ENCODE assay signal across 19 cellular contexts in the genomic region with DNA sequence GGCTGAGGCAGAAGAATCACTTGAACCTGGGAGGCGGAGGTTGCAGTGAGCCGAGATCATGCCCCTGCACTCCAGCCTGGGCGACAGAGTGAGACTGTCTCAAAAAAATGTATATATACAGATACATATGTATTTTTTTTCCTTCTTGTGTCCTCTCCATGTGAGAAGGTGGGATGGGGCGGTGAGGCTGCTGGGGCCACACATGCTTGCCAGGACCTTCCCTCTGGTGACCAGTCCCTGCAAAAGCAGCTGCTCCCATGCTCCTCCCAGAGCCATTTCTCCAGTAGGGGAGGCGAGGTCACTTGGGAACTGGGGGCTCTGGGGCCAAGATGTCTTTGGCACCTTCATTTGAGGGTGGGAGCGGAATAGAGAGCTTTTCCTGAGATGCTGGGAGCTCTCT.
DNase-seq lines count a peak whose midpoint lies in the region; ATAC-seq and TF ChIP-seq lines count a peak whose summit lies in the region.
"Had no signal": no experiment of that assay in that cellular context is flagged by ENCODE, and none has a peak within 500 bp of the region (broad histone marks: within the 10 kb centered on the region; RNA-seq: fewer than 3 reads in every experiment).

No MANE protein-coding gene starts in this region.

- H3K9me3 Mint-ChIP-seq in activated T-cell treated with anti-CD3 and anti-CD28 coated beads, Interleukin-2, amount 50 U/mL, for 24 hours, result no peaks in the 10 kb centered on the region
- H3K9me3 Mint-ChIP-seq in activated T-cell treated with anti-CD3 and anti-CD28 coated beads, Interleukin-2, amount 50 U/mL, for 4 hours, result no peaks in the 10 kb centered on the region
- H3K9me3 Mint-ChIP-seq in progenitor cell of endocrine pancreas (ENCODE audit: low read depth), result no peaks in the 10 kb centered on the region

- H3K36me3 Mint-ChIP-seq in activated T-cell treated with anti-CD3 and anti-CD28 coated beads, Interleukin-2, amount 50 U/mL, for 24 hours (ENCODE audit: low read depth), result peaks cover 90% of the 10 kb centered on the region
- peaks cover 49% of the 10 kb centered on the region for H3K36me3 Mint-ChIP-seq in activated T-cell treated with anti-CD3 and anti-CD28 coated beads, Interleukin-2, amount 50 U/mL, for 4 hours (ENCODE audit: insufficient read depth)
- peaks cover 31% of the 10 kb centered on the region for H3K36me3 Mint-ChIP-seq in progenitor cell of endocrine pancreas (ENCODE audit: insufficient read depth)

- peak overlapping the region; percentile 61 for H3K27ac Mint-ChIP-seq in activated T-cell treated with anti-CD3 and anti-CD28 coated beads, Interleukin-2, amount 50 U/mL, for 24 hours
- peak overlapping the region; percentile 59 for H3K27ac Mint-ChIP-seq in progenitor cell of endocrine pancreas

- peaks cover 74% of the 10 kb centered on the region for H3K4me1 Mint-ChIP-seq in activated T-cell treated with anti-CD3 and anti-CD28 coated beads, Interleukin-2, amount 50 U/mL, for 24 hours (ENCODE audit: low read depth)
- peaks cover 52% of the 10 kb centered on the region for H3K4me1 Mint-ChIP-seq in activated T-cell treated with anti-CD3 and anti-CD28 coated beads, Interleukin-2, amount 50 U/mL, for 4 hours (ENCODE audit: low read depth)
- H3K4me1 Mint-ChIP-seq in progenitor cell of endocrine pancreas (ENCODE audit: low read depth), result no peaks in the 10 kb centered on the region

- no peaks in the 10 kb centered on the region for H3K27me3 Mint-ChIP-seq in activated T-cell treated with anti-CD3 and anti-CD28 coated beads, Interleukin-2, amount 50 U/mL, for 24 hours
- H3K27me3 Mint-ChIP-seq in activated T-cell treated with anti-CD3 and anti-CD28 coated beads, Interleukin-2, amount 50 U/mL, for 4 hours (ENCODE audit: low read depth), result no peaks in the 10 kb centered on the region
- no peaks in the 10 kb centered on the region for H3K27me3 Mint-ChIP-seq in progenitor cell of endocrine pancreas
- H3K27me3 Mint-ChIP-seq: B cell had no signal

- no peak for ATAC-seq in activated T-cell treated with anti-CD3 and anti-CD28 coated beads, Interleukin-2, amount 50 U/mL, for 4 hours
- ATAC-seq: Right ventricle myocardium inferior had no signal

- H3K4me3 Mint-ChIP-seq in activated T-cell treated with anti-CD3 and anti-CD28 coated beads, Interleukin-2, amount 50 U/mL, for 24 hours, result no peak overlapping the region
- H3K4me3 Mint-ChIP-seq in activated T-cell treated with anti-CD3 and anti-CD28 coated beads, Interleukin-2, amount 50 U/mL, for 4 hours, result no peak overlapping the region
- no peak overlapping the region for H3K4me3 Mint-ChIP-seq in progenitor cell of endocrine pancreas (ENCODE audit: low read depth)
- H3K4me3 Mint-ChIP-seq: B cell, H9 had no signal

- DNase-seq in activated T-cell treated with anti-CD3 and anti-CD28 coated beads, Interleukin-2, amount 50 U/mL, for 24 hours, result no peak
- DNase-seq in activated T-cell treated with anti-CD3 and anti-CD28 coated beads, Interleukin-2, amount 50 U/mL, for 4 hours, result no peak
- peak; percentile 15 for DNase-seq in D341Med (ENCODE audit: low spot score)
- DNase-seq in cerebellar cortex (ENCODE audit: low spot score), result peak; percentile 36
- DNase-seq in progenitor cell of endocrine pancreas (ENCODE audit: low spot score, unreplicated experiment), result no peak
- DNase-seq in COR-L47 (lab: John Stamatoyannopoulos, UW), result no peak
- no peak for DNase-seq in glomerular visceral epithelial cell (ENCODE audit: extremely low spot score)
- DNase-seq in NCI-H2227 treated with DMSO at 0.1 percent for 48 hours (lab: John Stamatoyannopoulos, UW), result no peak
- DNase-seq: ACHN, DMS79, H9, MG63, NCI-H1105 treated with DMSO at 0.1 percent for 48 hours, NCI-H187, NCI-H446, NCI-H748 treated with DMSO at 0.1 percent for 48 hours, PC-9 had no signal

- TF ChIP-seq CTCF in progenitor cell of endocrine pancreas (IDR thresholded peaks at IDR 0.05; ENCODE audit: unreplicated experiment), result no peak

Comparison
In these comparisons a context has a peak if more than half of its experiments do, and no peak if none do; other contexts are left out.
1. DNase-seq: peak in D341Med (single experiment) and cerebellar cortex (single experiment); none in activated T-cell treated with anti-CD3 and anti-CD28 coated beads, Interleukin-2, amount 50 U/mL, for 24 hours (single experiment), activated T-cell treated with anti-CD3 and anti-CD28 coated beads, Interleukin-2, amount 50 U/mL, for 4 hours (single experiment), progenitor cell of endocrine pancreas (single experiment), COR-L47 (single experiment), glomerular visceral epithelial cell (single experiment) and NCI-H2227 treated with DMSO at 0.1 percent for 48 hours (single experiment).